In the genomic region with DNA sequence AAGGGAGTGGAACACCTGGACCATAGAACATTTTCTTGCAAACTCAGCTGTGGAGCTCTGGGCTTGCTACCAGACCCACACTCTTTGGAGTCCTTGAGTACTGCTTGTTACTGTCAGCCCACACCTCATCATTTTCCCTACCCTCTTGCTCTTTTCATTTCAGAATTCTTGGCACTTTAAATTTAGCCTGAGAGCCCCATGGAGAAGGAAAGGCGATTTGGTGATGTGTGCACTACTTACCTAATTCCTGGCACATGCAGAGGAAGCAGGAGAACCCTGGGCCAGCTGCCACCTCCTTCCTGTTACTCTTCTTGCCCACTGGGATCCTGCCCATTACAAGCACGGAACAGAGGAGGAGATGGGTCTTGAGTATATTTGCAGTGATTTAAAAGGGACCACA, we compare ENCODE assay signal across 18 cellular contexts. TPM values are rescaled to one million over a fixed set of nuclear protein-coding genes. Genes with fewer than 3 reads are reported as not detected.
A peak's percentile ranks its signal among the peaks of the same experiment; 100 is the strongest.
DNase-seq lines count a peak whose midpoint lies in the region; ATAC-seq, FAIRE-seq and TF ChIP-seq lines count a peak whose summit lies in the region.
"Had no signal": no experiment of that assay in that cellular context is flagged by ENCODE, and none has a peak within 500 bp of the region (broad histone marks: within the 10 kb centered on the region; RNA-seq: fewer than 3 reads in every experiment).

No MANE protein-coding gene starts in this region.

- peak overlapping the region in 1 of 2 experiments; percentile 12; a peak in 1 of 4 replicates for H4K8ac ChIP-seq in IMR-90 (ENCODE audit: low read depth in 2 of 2, low read length in 2 of 2)

- H4K91ac ChIP-seq in IMR-90 (ENCODE audit: insufficient read depth, low read depth, low read length), result 0 out of 2 replicates have a peak overlapping the region, but pooled peaks have one; percentile 19

- no peaks in the 10 kb centered on the region for H4K20me1 ChIP-seq in IMR-90 (ENCODE audit: insufficient read depth, low read length)
- H4K20me1 ChIP-seq: BLaER1 treated with 17β-estradiol and CSF1 and Interleukin-3, amounts not matched to agents 10 nM and 100 nM had no signal

- in situ Hi-C loops in IMR-90 (cut with MboI; ENCODE audit: low sequenced_read_pairs), result loop anchor here (5.0 to 25.0 kb wide), 2 partner anchors 180 to 335 kb away; no protein-coding TSS in a partner anchor

- no peaks in the 10 kb centered on the region for H3K27me3 ChIP-seq in IMR-90 (ENCODE audit: control insufficient read depth, insufficient read depth, low read length)
- no peaks in the 10 kb centered on the region for H3K27me3 ChIP-seq in sigmoid colon
- no peaks in the 10 kb centered on the region for H3K27me3 ChIP-seq in prostate gland (replicated peaks; ENCODE audit: insufficient read depth)
- H3K27me3 ChIP-seq: BLaER1 treated with 17β-estradiol and CSF1 and Interleukin-3, amounts not matched to agents 10 nM and 100 nM; vagina had no signal

- ATAC-seq in IMR-90 (ENCODE audit: low read depth) (no peak), left cardiac atrium (peak; percentile 62 to 76)
- ATAC-seq: activated T-cell treated with anti-CD3 and anti-CD28 coated beads, Interleukin-2, amount 50 U/mL, for 4 hours had no signal

- dilution Hi-C loops in IMR-90 (cut with HindIII; ENCODE audit: low sequenced_read_pairs, unreplicated experiment), result no loop called here

- CTCF ChIA-PET in IMR-90 (lab: Yijun Ruan, JAX), result interaction anchor here (1.1 to 2.1 kb wide), 5 partner anchors 31 to 215 kb away, joined by 3 to 20 read pairs (median 3); no protein-coding TSS in a partner anchor

- TF ChIP-seq RAD21 in IMR-90 (IDR thresholded peaks at IDR 0.05; ENCODE audit: low read length), result no peak

- 0 out of 3 replicates have a peak overlapping the region, but pooled peaks have one; percentile 2 for H2BK15ac ChIP-seq in IMR-90 (ENCODE audit: low read depth, low read length)

- no TSS peak for BruUV-seq in IMR-90 (replicated peaks; lab: Mats Ljungman, UMichigan)

- H3K9me3 ChIP-seq in IMR-90 (ENCODE audit: control insufficient read depth, insufficient read depth, low read length) (peaks cover 11% of the 10 kb centered on the region), sigmoid colon (peaks cover 0 to 7% (median 3%) of the 10 kb centered on the region in 4 donors), prostate gland (no peaks in the 10 kb centered on the region)
- H3K9me3 ChIP-seq: vagina had no signal

- DNase-seq in IMR-90 (peak; percentile 3), left cardiac atrium (peak; percentile 36), sigmoid colon (no peak), prostate gland (ENCODE audit: low spot score) (no peak), GM12892 (ENCODE audit: insufficient read length) (no peak), NCI-H1417 (lab: John Stamatoyannopoulos, UW) (no peak)
- no peak for DNase-seq in activated T-cell treated with anti-CD3 and anti-CD28 coated beads, Interleukin-2, amount 50 U/mL, for 48 hours
- DNase-seq: activated CD4-positive, alpha-beta T cell treated with anti-CD3 and anti-CD28 coated beads for 4 hours; activated T-cell treated with anti-CD3 and anti-CD28 coated beads, Interleukin-2, amount 50 U/mL, for 4 hours; effector CD4-positive, alpha-beta T cell; NCI-H1092; NCI-H526 treated with DMSO at 0.1 percent for 48 hours; SHP77 had no signal

- peaks cover 9% of the 10 kb centered on the region for H3K9me1 ChIP-seq in IMR-90 (ENCODE audit: insufficient read depth, low read length)

- peak overlapping the region; percentile 51; the same call in 1 of the 2 replicates for H3K4ac ChIP-seq in IMR-90 (ENCODE audit: low read depth, low read length)

- intact Hi-C loops in IMR-90 (cut with micrococcal nuclease) (loop anchor here (1.0 to 10.0 kb wide), 5 partner anchors 104 to 413 kb away; partner anchors contain the start of gene MAP4K3), left cardiac atrium (cut with DNase I) (loop anchor here in 1 of 2 donors (2.0 to 5.0 kb wide), 3 partner anchors 105 to 320 kb away; no protein-coding TSS in a partner anchor), sigmoid colon (cut with DNase I) (loop anchor here (2.0 to 5.0 kb wide), 2 partner anchors 185 to 319 kb away; no protein-coding TSS in a partner anchor), prostate gland (cut with DNase I) (loop anchor here (5.0 to 10.0 kb wide), 2 partner anchors 105 to 183 kb away; no protein-coding TSS in a partner anchor)

- H2BK20ac ChIP-seq in IMR-90 (ENCODE audit: low read depth, low read length), result 0 out of 2 replicates have a peak overlapping the region, but pooled peaks have one; percentile 44

- no peaks in the 10 kb centered on the region for H3K79me1 ChIP-seq in IMR-90 (ENCODE audit: low read depth in 1 of 2, low read length in 2 of 2)

- H4K5ac ChIP-seq in IMR-90 (ENCODE audit: low read depth, low read length), result no peak overlapping the region

- no peak for TF ChIP-seq EP300 in sigmoid colon (IDR thresholded peaks at IDR 0.05)

- H2BK5ac ChIP-seq in IMR-90 (ENCODE audit: low read depth, low read length, poor library complexity, severe bottlenecking), result no peak overlapping the region

- H3K36me3 ChIP-seq in IMR-90 (ENCODE audit: control insufficient read depth, insufficient read depth, low read length) (no peaks in the 10 kb centered on the region), sigmoid colon (no peaks in the 10 kb centered on the region), prostate gland (no peaks in the 10 kb centered on the region)
- H3K36me3 ChIP-seq: BLaER1 treated with 17β-estradiol and CSF1 and Interleukin-3, amounts not matched to agents 10 nM and 100 nM; vagina had no signal

- no peak overlapping the region; the same call in 1 of the 2 replicates for H3K56ac ChIP-seq in IMR-90 (ENCODE audit: extremely low read depth, insufficient read depth, low read length)

- no peak overlapping the region for H3K18ac ChIP-seq in IMR-90 (ENCODE audit: low read depth, low read length)

- no peak overlapping the region for H3K4me2 ChIP-seq in IMR-90 (ENCODE audit: low read depth, low read length)
- H3K4me2 ChIP-seq: BLaER1 treated with 17β-estradiol and CSF1 and Interleukin-3, amounts not matched to agents 10 nM and 100 nM had no signal

- no peak overlapping the region for H3K9ac ChIP-seq in IMR-90 (ENCODE audit: low read depth, low read length)
- H3K9ac ChIP-seq: BLaER1 treated with 17β-estradiol and CSF1 and Interleukin-3, amounts not matched to agents 10 nM and 100 nM had no signal

- H2AK9ac ChIP-seq in IMR-90 (replicated peaks; ENCODE audit: low read depth, low read length, poor library complexity), result peak overlapping the region; percentile 23

- no peak overlapping the region for H3K27ac ChIP-seq in IMR-90 (ENCODE audit: insufficient read depth, low read length)
- H3K27ac ChIP-seq in angular gyrus (ENCODE audit: low read depth, low read length), result peak overlapping the region; percentile 54
- H3K27ac ChIP-seq in sigmoid colon, result peak overlapping the region; percentile 11 to 44 (median 38)
- no peak overlapping the region for H3K27ac ChIP-seq in prostate gland
- H3K27ac ChIP-seq: BLaER1 treated with 17β-estradiol and CSF1 and Interleukin-3, amounts not matched to agents 10 nM and 100 nM; vagina had no signal

- H2BK120ac ChIP-seq in IMR-90 (ENCODE audit: low read depth, low read length), result 0 out of 2 replicates have a peak overlapping the region, but pooled peaks have one; percentile 6

- H3K4me1 ChIP-seq in IMR-90 (ENCODE audit: control insufficient read depth, insufficient read depth, low read length) (peaks cover 10% of the 10 kb centered on the region), sigmoid colon (peaks cover 0 to 17% (median 15%) of the 10 kb centered on the region in 4 donors), prostate gland (replicated peaks) (no peaks in the 10 kb centered on the region)
- H3K4me1 ChIP-seq: BLaER1 treated with 17β-estradiol and CSF1 and Interleukin-3, amounts not matched to agents 10 nM and 100 nM; vagina had no signal

- TF ChIP-seq POLR2A in IMR-90 (IDR thresholded peaks at IDR 0.05; ENCODE audit: low read depth, low read length) (no peak), sigmoid colon (IDR thresholded peaks at IDR 0.05) (no peak), prostate gland (IDR thresholded peaks at IDR 0.05) (no peak), GM12892 (IDR thresholded peaks at IDR 0.05; ENCODE audit: low read depth, low read length) (no peak)

- no CpG with 5 or more reads among the region's 2 CpGs for WGBS in IMR-90 (ENCODE audit: extremely low coverage in 2 of 2, insufficient read length in 1 of 2), 2 experiments
- WGBS in sigmoid colon, 2 donors, result 80 to 83% methylated on average over 2 of the region's 2 CpGs
- WGBS in prostate gland, result 19% methylated on average over 2 of the region's 2 CpGs

- no peak overlapping the region for H2AK5ac ChIP-seq in IMR-90 (ENCODE audit: low read depth, low read length)

- no peak for FAIRE-seq in GM12892 (lab: Jason Lieb, UNC)
- FAIRE-seq: GM12891 had no signal

- POLR2A ChIA-PET in IMR-90 (lab: Charles Lee; ENCODE audit: unreplicated experiment), result interaction anchor here (0.5 kb wide), 1 partner anchor 258 kb away, joined by 5 read pairs; no protein-coding TSS in a partner anchor

- H3K4me3 ChIP-seq in IMR-90 (ENCODE audit: insufficient read depth, low read depth, low read length) (no peak overlapping the region), sigmoid colon (no peak overlapping the region), prostate gland (no peak overlapping the region)
- H3K4me3 ChIP-seq: BLaER1 treated with 17β-estradiol and CSF1 and Interleukin-3, amounts not matched to agents 10 nM and 100 nM; vagina had no signal

- H3K14ac ChIP-seq in IMR-90 (replicated peaks; ENCODE audit: low read depth, low read length), result no peak overlapping the region

- H3K23ac ChIP-seq in IMR-90 (ENCODE audit: low read depth, low read length), result no peak overlapping the region

- H2AFZ ChIP-seq in IMR-90 (replicated peaks; ENCODE audit: low read length, poor library complexity), result peak overlapping the region; percentile 18

- no peak for TF ChIP-seq CTCF in IMR-90 (conservative IDR thresholded peaks at IDR 0.05; ENCODE audit: low read depth, low read length)
- no peak for TF ChIP-seq CTCF in sigmoid colon (IDR thresholded peaks at IDR 0.05)
- no peak for TF ChIP-seq CTCF in prostate gland (IDR thresholded peaks at IDR 0.05)

TF ChIP-seq in IMR-90, 13 proteins besides CTCF, POLR2A, EP300 and RAD21 (continues in another document):
- TF ChIP-seq SMC3 (IDR thresholded peaks at IDR 0.05; ENCODE audit: low read depth, low read length) (no peak), MXI1 (IDR thresholded peaks at IDR 0.05; ENCODE audit: borderline replicate concordance, low read depth, low read length) (no peak), NFE2L2 (IDR thresholded peaks at IDR 0.05; ENCODE audit: low read depth, low read length) (no peak), BHLHE40 (IDR thresholded peaks at IDR 0.05; ENCODE audit: low read depth, low read length) (no peak), CEBPB (IDR thresholded peaks at IDR 0.05; ENCODE audit: low read depth, low read length) (no peak)

RNA-seq across cellular contexts. Expression of gene TMEM178A, which starts 31.8 kb away (rescaled TPM):
- total RNA-seq in IMR-90 (2012; rRNA removed) (0.18 and 0.28 TPM in 2 replicates), left cardiac atrium (1 to 10 TPM; 2.0 to 5.4 TPM), sigmoid colon (1 to 10 TPM; 1.1 to 6.1 (median 3.2) TPM), prostate gland (1 to 10 TPM; 2.6 to 6.9 TPM)
- polyA plus RNA-seq in IMR-90 (2012; rRNA removed) (1.1 and 1.8 TPM in 2 replicates), sigmoid colon (under 1 TPM in 2 of 3 donors, not detected in 1; 0.60 to 0.64 TPM)
- 0.24 and 0.34 TPM in 2 replicates for polyA plus RNA-seq in IMR-90 (2012; cell fraction: cytosol; rRNA removed)
- polyA plus RNA-seq in IMR-90 (2012; cell fraction: nucleus; rRNA removed; ENCODE audit: low replicate concordance), result 20.8 and 51.8 TPM in 2 replicates
- 0.30 TPM for polyA plus RNA-seq in GM12892 (2012; ENCODE audit: missing spikeins)
- total RNA-seq: activated T-cell treated with anti-CD3 and anti-CD28 coated beads, Interleukin-2, amount 50 U/mL, for 4 hours; T-helper 2 cell treated with Interferon-gamma antibody and Interleukin-4, amounts not matched to agents 100 ng/mL and 5 ng/mL, for 36 hours had no signal

Comparison
In these comparisons a context has a peak if more than half of its experiments do, and no peak if none do; other contexts are left out.
1. DNase-seq: peak in IMR-90 (single experiment) and left cardiac atrium (single experiment); none in sigmoid colon (single experiment), prostate gland (single experiment), activated T-cell treated with anti-CD3 and anti-CD28 coated beads, Interleukin-2, amount 50 U/mL, for 48 hours (0 of 2), GM12892 (single experiment) and NCI-H1417 (0 of 3).
2. H3K27ac ChIP-seq: peak in angular gyrus (single experiment) and sigmoid colon (4 of 4); none in IMR-90 (single experiment) and prostate gland (0 of 2).